ENCODE assay signal across 1 cellular context in the genomic region with DNA sequence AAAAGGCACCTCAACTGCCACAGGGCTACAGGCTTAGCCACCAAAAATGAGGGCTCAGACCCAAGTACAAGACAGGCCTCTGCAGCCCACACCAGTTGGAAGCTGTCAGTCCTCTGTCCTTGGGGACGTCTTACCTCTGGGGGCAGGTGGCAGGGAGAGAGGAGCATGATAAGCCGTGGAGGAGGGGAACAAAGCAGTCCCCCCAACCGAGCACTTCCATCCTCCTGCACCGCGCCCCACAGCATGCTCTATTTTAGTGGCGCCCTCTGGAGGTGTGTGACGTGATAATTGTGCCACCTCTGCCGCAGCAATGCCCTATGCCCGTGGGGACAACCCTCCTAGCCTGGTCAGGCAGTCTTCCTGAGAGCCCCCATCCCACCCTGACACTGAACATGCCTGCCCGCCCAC.
TF ChIP-seq lines count a peak whose summit lies in the region.

No MANE protein-coding gene starts in this region.

TF ChIP-seq in A549, 52 proteins besides CTCF, POLR2A, EP300 and RAD21 (continued from another document):
- TF ChIP-seq, protein P1, sequence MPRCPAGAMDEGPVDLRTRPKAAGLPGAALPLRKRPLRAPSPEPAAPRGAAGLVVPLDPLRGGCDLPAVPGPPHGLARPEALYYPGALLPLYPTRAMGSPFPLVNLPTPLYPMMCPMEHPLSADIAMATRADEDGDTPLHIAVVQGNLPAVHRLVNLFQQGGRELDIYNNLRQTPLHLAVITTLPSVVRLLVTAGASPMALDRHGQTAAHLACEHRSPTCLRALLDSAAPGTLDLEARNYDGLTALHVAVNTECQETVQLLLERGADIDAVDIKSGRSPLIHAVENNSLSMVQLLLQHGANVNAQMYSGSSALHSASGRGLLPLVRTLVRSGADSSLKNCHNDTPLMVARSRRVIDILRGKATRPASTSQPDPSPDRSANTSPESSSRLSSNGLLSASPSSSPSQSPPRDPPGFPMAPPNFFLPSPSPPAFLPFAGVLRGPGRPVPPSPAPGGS (IDR thresholded peaks at IDR 0.05) = no peak
- TF ChIP-seq ZFP36 (IDR thresholded peaks at IDR 0.05; ENCODE audit: borderline replicate concordance, partially characterized antibody) = no peak
- no peak for TF ChIP-seq JUNB (IDR thresholded peaks at IDR 0.05)
- TF ChIP-seq, protein P2, sequence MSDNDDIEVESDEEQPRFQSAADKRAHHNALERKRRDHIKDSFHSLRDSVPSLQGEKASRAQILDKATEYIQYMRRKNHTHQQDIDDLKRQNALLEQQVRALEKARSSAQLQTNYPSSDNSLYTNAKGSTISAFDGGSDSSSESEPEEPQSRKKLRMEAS (IDR thresholded peaks at IDR 0.05) = no peak
- no peak for TF ChIP-seq FOSL2 (IDR thresholded peaks at IDR 0.05)
- TF ChIP-seq FOSL2 (CRISPR knock-in tag; IDR thresholded peaks at IDR 0.05) = no peak
- no peak for TF ChIP-seq PHF8 (IDR thresholded peaks at IDR 0.05; ENCODE audit: borderline replicate concordance, low read depth)
- no peak for TF ChIP-seq FOSB (CRISPR knock-in tag; IDR thresholded peaks at IDR 0.05)
- TF ChIP-seq KDM1A (IDR thresholded peaks at IDR 0.05; ENCODE audit: low read depth) = no peak
- TF ChIP-seq CEBPB (IDR thresholded peaks at IDR 0.05) = no peak
- TF ChIP-seq HOXB5 (CRISPR knock-in tag; IDR thresholded peaks at IDR 0.05) = no peak
TF ChIP-seq in A549: peak in this region for 0.
